9 cellular contexts compared by ENCODE assay signal in genomic region chr17:50130778-50131317, GRCh38. TPM values are rescaled to one million over a fixed set of nuclear protein-coding genes. Genes with fewer than 3 reads are reported as not detected.
DNase-seq lines count a peak whose midpoint lies in the region; ATAC-seq and TF ChIP-seq lines count a peak whose summit lies in the region.
"Had no signal": no experiment of that assay in that cellular context is flagged by ENCODE, and none has a peak within 500 bp of the region (broad histone marks: within the 10 kb centered on the region; RNA-seq: fewer than 3 reads in every experiment).

No MANE protein-coding gene starts in this region.

- CTCF ChIA-PET in activated CD4-positive, alpha-beta memory T cell treated with anti-CD3 and anti-CD28 coated beads for 36 hours (lab: Charles Lee): interaction anchor here (0.6 to 4.1 kb wide), 9 partner anchors 8 to 43 kb away, joined by 3 to 22 read pairs (median 7); partner anchors contain the start of gene PDK2

- peak overlapping the region; percentile 62 for H3K4me3 Mint-ChIP-seq in activated CD4-positive, alpha-beta memory T cell treated with anti-CD3 and anti-CD28 coated beads for 36 hours

- no peak for ATAC-seq in HG03378 (IDR thresholded peaks at IDR 0.05; ENCODE audit: unreplicated experiment)
- ATAC-seq in HG02642 (IDR thresholded peaks at IDR 0.05; ENCODE audit: poor library complexity, unreplicated experiment): no peak

- peaks cover 11% of the 10 kb centered on the region for H3K36me3 Mint-ChIP-seq in activated CD4-positive, alpha-beta memory T cell treated with anti-CD3 and anti-CD28 coated beads for 36 hours

- POLR2A ChIA-PET in activated CD4-positive, alpha-beta memory T cell treated with anti-CD3 and anti-CD28 coated beads for 36 hours (lab: Charles Lee): interaction anchor here (0.6 to 2.1 kb wide), 3 partner anchors 13 to 100 kb away, joined by 3 to 6 read pairs (median 4); no protein-coding TSS in a partner anchor

- H3K4me3 ChIP-seq in thyroid gland (replicated peaks in 1 of 3): no peak overlapping the region

- H3K9me3 ChIP-seq in thyroid gland: no peaks in the 10 kb centered on the region

- peaks cover 7 to 15% of the 10 kb centered on the region in 2 donors for H3K36me3 ChIP-seq in thyroid gland

- 56 to 65% methylated on average over 10 of the region's 10 CpGs for WGBS in thyroid gland, 2 donors

- intact Hi-C loops in activated CD4-positive, alpha-beta memory T cell treated with anti-CD3 and anti-CD28 coated beads for 36 hours (cut with micrococcal nuclease): loop anchor here (2.0 kb wide), 1 partner anchor 20 kb away; the partner anchor contains the start of gene PPP1R9B
- intact Hi-C loops in thyroid gland (cut with DNase I): no loop called here

- H3K27ac Mint-ChIP-seq in activated CD4-positive, alpha-beta memory T cell treated with anti-CD3 and anti-CD28 coated beads for 36 hours: peak overlapping the region; percentile 18

- H3K4me1 ChIP-seq in thyroid gland: peaks cover 12 to 24% of the 10 kb centered on the region in 2 donors

- peaks cover 5% of the 10 kb centered on the region for H3K27me3 ChIP-seq in thyroid gland

- TF ChIP-seq POLR2A in thyroid gland (IDR thresholded peaks at IDR 0.05): no peak

- DNase-seq in stimulated activated CD4-positive, alpha-beta T cell treated with anti-CD3 and anti-CD28 coated beads, Interleukin-15, amount 100 ng/mL, for 24 hours: peak; percentile 30
- no peak for DNase-seq in stimulated activated CD4-positive, alpha-beta T cell treated with anti-CD3 and anti-CD28 coated beads, Interleukin-12 subunit alpha, Interleukin-12 subunit beta, amount 100 ng/mL, for 4 hours
- DNase-seq in activated CD4-positive, alpha-beta memory T cell treated with anti-CD3 and anti-CD28 coated beads for 36 hours: peak; percentile 33
- DNase-seq in iPS-NIHi11 (ENCODE audit: low spot score): peak; percentile 56
- no peak for DNase-seq in DMS 273 (lab: John Stamatoyannopoulos, UW; ENCODE audit: unreplicated experiment)
- DNase-seq in thyroid gland: no peak
- DNase-seq: SIG-M5 had no signal

- peaks cover 10% of the 10 kb centered on the region for H3K27me3 Mint-ChIP-seq in activated CD4-positive, alpha-beta memory T cell treated with anti-CD3 and anti-CD28 coated beads for 36 hours

- peaks cover 27% of the 10 kb centered on the region for H3K4me1 Mint-ChIP-seq in activated CD4-positive, alpha-beta memory T cell treated with anti-CD3 and anti-CD28 coated beads for 36 hours (ENCODE audit: low read depth)

- H3K27ac ChIP-seq in thyroid gland: no peak overlapping the region

- no peak for TF ChIP-seq CTCF in thyroid gland (IDR thresholded peaks at IDR 0.05)

- no peaks in the 10 kb centered on the region for H3K9me3 Mint-ChIP-seq in activated CD4-positive, alpha-beta memory T cell treated with anti-CD3 and anti-CD28 coated beads for 36 hours

RNA-seq across cellular contexts. Expression of gene SAMD14, which starts 0.9 kb away (rescaled TPM):
- 1 to 10 TPM; 3.4 to 3.7 TPM for total RNA-seq in activated CD4-positive, alpha-beta memory T cell treated with anti-CD3 and anti-CD28 coated beads for 36 hours
- under 1 TPM; 0.24 to 0.81 (median 0.58) TPM for total RNA-seq in thyroid gland

RNA-seq across cellular contexts. Expression of gene PPP1R9B, which starts 19.6 kb away (rescaled TPM):
- 10 to 100 TPM; 84.3 to 86.1 TPM for total RNA-seq in activated CD4-positive, alpha-beta memory T cell treated with anti-CD3 and anti-CD28 coated beads for 36 hours
- 10 to 100 TPM; 28.6 to 37.2 (median 31.9) TPM for total RNA-seq in thyroid gland

RNA-seq across cellular contexts. Expression of gene SGCA, which starts 35.0 kb away (rescaled TPM):
- under 1 TPM in 1 of 2 experiments, not detected in 1; 0.59 TPM for total RNA-seq in activated CD4-positive, alpha-beta memory T cell treated with anti-CD3 and anti-CD28 coated beads for 36 hours
- total RNA-seq in thyroid gland: 1 to 10 TPM in 1 of 4 donors, not detected in 3; 2.0 TPM

RNA-seq across cellular contexts. Expression of gene PDK2, which starts 35.7 kb away (rescaled TPM):
- 10 to 100 TPM; 13.3 to 14.6 TPM for total RNA-seq in activated CD4-positive, alpha-beta memory T cell treated with anti-CD3 and anti-CD28 coated beads for 36 hours
- total RNA-seq in thyroid gland: 10 to 100 TPM; 42.5 to 79.3 (median 64.5) TPM

Comparison
In these comparisons a context has a peak if more than half of its experiments do, and no peak if none do; other contexts are left out.
1. DNase-seq: peak in stimulated activated CD4-positive, alpha-beta T cell treated with anti-CD3 and anti-CD28 coated beads, Interleukin-15, amount 100 ng/mL, for 24 hours (single experiment), activated CD4-positive, alpha-beta memory T cell treated with anti-CD3 and anti-CD28 coated beads for 36 hours (single experiment) and iPS-NIHi11 (single experiment); none in stimulated activated CD4-positive, alpha-beta T cell treated with anti-CD3 and anti-CD28 coated beads, Interleukin-12 subunit alpha, Interleukin-12 subunit beta, amount 100 ng/mL, for 4 hours (single experiment), DMS 273 (single experiment) and thyroid gland (0 of 2).